ENCODE assay signal across 8 cellular contexts in the genomic region with DNA sequence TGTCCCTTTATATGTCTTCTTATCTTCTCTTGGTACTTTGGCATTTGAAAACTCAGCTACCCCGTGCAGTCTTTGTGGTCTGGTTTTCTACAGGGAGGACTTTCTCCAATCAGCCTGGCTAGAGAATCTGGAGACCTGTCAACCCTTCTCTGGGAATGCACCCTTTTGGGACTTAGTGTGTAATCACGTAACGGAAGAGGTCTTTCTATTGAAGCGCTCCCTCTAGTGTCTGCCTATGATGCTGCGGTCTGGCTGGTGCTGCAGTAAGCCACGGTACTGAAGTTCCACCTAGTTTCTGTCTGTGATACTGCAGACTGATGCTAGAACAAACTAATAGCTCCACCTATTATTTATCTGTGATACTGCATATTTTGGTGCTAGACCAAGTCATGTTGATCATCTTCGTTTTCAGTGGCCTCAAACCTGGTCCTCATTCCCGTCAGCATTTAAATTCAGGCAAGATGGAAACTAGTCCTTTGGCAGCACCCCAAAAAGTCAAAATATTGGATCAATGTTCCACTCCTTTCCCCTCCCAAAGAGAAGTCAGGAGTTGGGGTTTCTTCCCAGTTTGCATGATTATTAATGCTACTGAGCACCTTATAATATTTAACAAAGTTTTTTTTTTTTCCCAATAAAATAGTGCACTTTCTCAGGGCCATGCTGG. TPM values are rescaled to one million over a fixed set of nuclear protein-coding genes. Genes with fewer than 3 reads are reported as not detected.
DNase-seq lines count a peak whose midpoint lies in the region; ATAC-seq and TF ChIP-seq lines count a peak whose summit lies in the region.

No MANE protein-coding gene starts in this region.

- DNase-seq in Caki2 (ENCODE audit: low read depth): peak; percentile 89
- peak; percentile 89 to 93 for DNase-seq in HL-60 (ENCODE audit: low read depth in 1 of 2, low spot score in 1 of 2)
- peak; percentile 92 for DNase-seq in NCI-H82 (lab: John Stamatoyannopoulos, UW)
- DNase-seq in activated CD4-positive, alpha-beta T cell treated with anti-CD3 and anti-CD28 coated beads, Interleukin-2, amount 50 U/mL, for 48 hours: peak; percentile 71 to 76
- peak; percentile 60 for DNase-seq in effector CD4-positive, alpha-beta T cell
- DNase-seq in memory B cell (ENCODE audit: low spot score in 2 of 2): peak; percentile 68 to 79
- DNase-seq in stimulated activated CD8-positive, alpha-beta memory T cell treated with anti-CD3 and anti-CD28 coated beads, Interleukin-4, amount 100 ng/mL, for 1 hour (ENCODE audit: low read depth in 2 of 2, low spot score in 1 of 2): peak; percentile 37 to 52

- no peaks in the 10 kb centered on the region for H3K36me3 Mint-ChIP-seq in memory B cell

- H3K4me3 ChIP-seq in HL-60 (replicated peaks; ENCODE audit: insufficient read depth, low read length): no peak overlapping the region

- H3K27ac Mint-ChIP-seq in memory B cell: no peak overlapping the region

- in situ Hi-C loops in Caki2 (cut with HindIII; ENCODE audit: low pct_unique_long_range_greater_than_20kb, low sequenced_read_pairs): no loop called here

- no peak overlapping the region for H3K4me3 Mint-ChIP-seq in memory B cell

- ATAC-seq in GM21381 (IDR thresholded peaks at IDR 0.05; ENCODE audit: unreplicated experiment) (peak; percentile 91), memory B cell (ENCODE audit: low read depth) (peak; percentile 100)

- peak; percentile 100 for TF ChIP-seq CTCF in HL-60 (IDR thresholded peaks at IDR 0.05; ENCODE audit: insufficient read depth, low read length)

- H3K27ac ChIP-seq in HL-60 (replicated peaks): no peak overlapping the region

- H3K9me3 Mint-ChIP-seq in memory B cell: peaks cover 3% of the 10 kb centered on the region

- peaks cover 6% of the 10 kb centered on the region for H3K4me1 Mint-ChIP-seq in memory B cell

- peaks cover 20% of the 10 kb centered on the region for H3K27me3 Mint-ChIP-seq in memory B cell

- H3K27me3 ChIP-seq in HL-60 (ENCODE audit: insufficient read depth, poor library complexity, severe bottlenecking): no peaks in the 10 kb centered on the region

RNA-seq across cellular contexts. Expression of a gene that starts 12.5 kb away (rescaled TPM):
- not detected in 2 replicates for total RNA-seq in Caki2 (2014; rRNA removed; shearing (Covaris generic); ENCODE audit: low replicate concordance)

RNA-seq across cellular contexts. Expression of a gene that starts 37.0 kb away (rescaled TPM):
- 118 and 119 TPM in 2 replicates for total RNA-seq in Caki2 (2014; rRNA removed; shearing (Covaris generic); ENCODE audit: low replicate concordance)

RNA-seq across cellular contexts. Expression of a gene that starts 53.8 kb away (rescaled TPM):
- not detected in 2 replicates for total RNA-seq in Caki2 (2014; rRNA removed; shearing (Covaris generic); ENCODE audit: low replicate concordance)
